27 cellular contexts compared by ENCODE assay signal in the genomic region with DNA sequence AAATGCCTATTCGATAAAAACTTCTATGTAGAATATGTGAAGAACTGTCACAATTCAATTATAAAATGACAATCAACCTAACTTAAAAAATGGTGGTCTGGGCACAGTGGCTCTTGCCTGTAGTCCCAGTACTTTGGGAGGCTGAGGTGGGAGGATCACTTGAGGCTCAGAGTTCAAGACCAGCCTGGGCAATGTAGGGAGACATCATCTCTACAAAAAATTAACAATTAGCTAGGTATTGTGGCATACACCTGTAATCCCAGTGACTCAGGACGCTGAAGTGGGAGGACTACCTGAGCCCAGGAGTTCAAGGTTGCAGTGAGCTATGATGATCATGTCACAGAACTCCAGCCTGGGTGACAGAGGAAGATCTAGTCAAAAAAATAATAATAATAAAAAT.
"Had no signal": no experiment of that assay in that cellular context is flagged by ENCODE, and none has a peak within 500 bp of the region (broad histone marks: within the 10 kb centered on the region; RNA-seq: fewer than 3 reads in every experiment).

No MANE protein-coding gene starts in this region.

- H3K27ac Mint-ChIP-seq: effector memory CD8-positive, alpha-beta T cell; endodermal cell; mesothelial cell of epicardium had no signal

- H3K36me3 ChIP-seq: esophagus squamous epithelium, gastrocnemius medialis, heart right ventricle, left lung, lower lobe of right lung had no signal

- H3K27me3 Mint-ChIP-seq: effector memory CD8-positive, alpha-beta T cell had no signal

- H3K4me1 Mint-ChIP-seq: endodermal cell, mesothelial cell of epicardium had no signal

- H3K9me3 Mint-ChIP-seq: effector memory CD8-positive, alpha-beta T cell; endodermal cell had no signal

- H3K9me3 ChIP-seq: esophagus squamous epithelium, gastrocnemius medialis, left lung, lower lobe of right lung, mucosa of descending colon had no signal

- DNase-seq: dermis blood vessel endothelial cell; effector CD4-positive, alpha-beta T cell; effector memory CD8-positive, alpha-beta T cell; endodermal cell; erythroblast; esophagus squamous epithelium; foreskin fibroblast; foreskin melanocyte; gastrocnemius medialis; glutamatergic neuron; heart right ventricle; hippocampal formation; left cardiac atrium; left lung; left ventricle myocardium superior; lower lobe of right lung; mesenchymal stem cell; mucosa of descending colon had no signal

- H3K27ac ChIP-seq: coronary artery, dorsolateral prefrontal cortex, epithelial cell of prostate, esophagus squamous epithelium, gastrocnemius medialis, heart right ventricle, left lung, lower lobe of right lung had no signal

- H3K27me3 ChIP-seq: dorsolateral prefrontal cortex, esophagus squamous epithelium, gastrocnemius medialis, heart right ventricle, left lung had no signal

- ATAC-seq: effector memory CD8-positive, alpha-beta T cell; esophagus mucosa; gastrocnemius medialis; heart right ventricle; left cardiac atrium; left lung; left ventricle myocardium superior; mucosa of descending colon had no signal

- H3K4me1 ChIP-seq: gastrocnemius medialis, lower lobe of right lung had no signal

- H3K4me3 ChIP-seq: coronary artery, dorsolateral prefrontal cortex, esophagus squamous epithelium, gastrocnemius medialis, heart right ventricle, left lung, lower lobe of right lung, mucosa of descending colon had no signal

- FAIRE-seq: colon, endometrium, islet of Langerhans, keratinocyte had no signal

- H3K36me3 Mint-ChIP-seq: mesothelial cell of epicardium had no signal

- H3K4me3 Mint-ChIP-seq: effector memory CD8-positive, alpha-beta T cell; endodermal cell; mesothelial cell of epicardium had no signal
